In genomic region chr7:79407351-79407750, GRCh38 we compare ENCODE assay signal across 27 cellular contexts. TPM values are rescaled to one million over a fixed set of nuclear protein-coding genes. Genes with fewer than 3 reads are reported as not detected.
DNase-seq lines count a peak whose midpoint lies in the region; ATAC-seq and TF ChIP-seq lines count a peak whose summit lies in the region.
"Had no signal": no experiment of that assay in that cellular context is flagged by ENCODE, and none has a peak within 500 bp of the region (broad histone marks: within the 10 kb centered on the region; RNA-seq: fewer than 3 reads in every experiment).

No MANE protein-coding gene starts in this region.

- H3K4me3 ChIP-seq in cardiac muscle cell, result no peak overlapping the region
- H3K4me3 ChIP-seq in right cardiac atrium (ENCODE audit: low read length), result peak overlapping the region; percentile 25
- no peak overlapping the region for H3K4me3 ChIP-seq in tibial artery
- H3K4me3 ChIP-seq in CD4-positive, alpha-beta memory T cell (ENCODE audit: low read length in 2 of 2), result no peak overlapping the region
- H3K4me3 ChIP-seq: K562 had no signal

- H3K36me3 ChIP-seq in cardiac muscle cell (no peaks in the 10 kb centered on the region), tibial artery (no peaks in the 10 kb centered on the region)
- H3K36me3 ChIP-seq in CD4-positive, alpha-beta memory T cell (ENCODE audit: insufficient read depth, low read length), result no peaks in the 10 kb centered on the region
- H3K36me3 ChIP-seq: BE2C had no signal

- H3K36me3 Mint-ChIP-seq in natural killer cell, result no peaks in the 10 kb centered on the region
- H3K36me3 Mint-ChIP-seq in CD4-positive, alpha-beta memory T cell, result no peaks in the 10 kb centered on the region
- H3K36me3 Mint-ChIP-seq: CD14-positive monocyte had no signal

- H3K9me3 Mint-ChIP-seq in natural killer cell, result peaks cover 4 to 6% of the 10 kb centered on the region in 2 donors
- H3K9me3 Mint-ChIP-seq in CD4-positive, alpha-beta memory T cell, result peaks cover 0 to 5% (median 2%) of the 10 kb centered on the region in 8 donors

- no peaks in the 10 kb centered on the region for H3K4me1 Mint-ChIP-seq in natural killer cell
- H3K4me1 Mint-ChIP-seq in CD4-positive, alpha-beta memory T cell, result no peaks in the 10 kb centered on the region
- H3K4me1 Mint-ChIP-seq: CD14-positive monocyte had no signal

- POLR2A ChIA-PET in CD4-positive, alpha-beta memory T cell (lab: Charles Lee; ENCODE audit: partially characterized antibody), result no interaction called here

- CTCF ChIA-PET in CD4-positive, alpha-beta memory T cell (lab: Charles Lee; ENCODE audit: partially characterized antibody), result no interaction called here

- peak; percentile 4 to 26 for DNase-seq in cardiac muscle cell (ENCODE audit: low read depth in 1 of 2, low spot score in 1 of 2)
- DNase-seq in cardiac septum (ENCODE audit: low spot score), result no peak
- DNase-seq in amniotic epithelial cell (ENCODE audit: low read depth), result peak; percentile 55
- DNase-seq in right cardiac atrium, result no peak
- no peak for DNase-seq in tibial artery
- no peak for DNase-seq in natural killer cell
- DNase-seq in CD4-positive, alpha-beta memory T cell, result no peak
- DNase-seq: 8988T; ACHN; BE2C; Calu3; DMS153; DND-41; H7; MV-4-11; NCI-H1105; NCI-H1436 treated with DMSO at 0.1 percent for 48 hours; NCI-H187 treated with DMSO at 0.1 percent for 48 hours; NCI-H2107; NCI-H524; NCI-H82; NK-92 treated with Interleukin-12 subunit alpha and Interleukin-12 subunit beta, amount 100 ng/mL, for 24 hours; PC-3; SHP77 had no signal

- no peak overlapping the region for H3K4me3 Mint-ChIP-seq in natural killer cell
- no peak overlapping the region for H3K4me3 Mint-ChIP-seq in CD4-positive, alpha-beta memory T cell
- H3K4me3 Mint-ChIP-seq: CD14-positive monocyte had no signal

- intact Hi-C loops in cardiac septum (cut with DNase I), result loop anchor here (5.0 kb wide), 1 partner anchor 45 kb away; the partner anchor contains the start of gene MAGI2
- intact Hi-C loops in right cardiac atrium (cut with DNase I), result no loop called here
- intact Hi-C loops in tibial artery (cut with DNase I; ENCODE audit: low total_unique reads), result no loop called here
- intact Hi-C loops in natural killer cell (cut with micrococcal nuclease), result no loop called here
- intact Hi-C loops in CD4-positive, alpha-beta memory T cell (cut with micrococcal nuclease), result no loop called here

- no peak overlapping the region for H3K27ac Mint-ChIP-seq in natural killer cell
- no peak overlapping the region for H3K27ac Mint-ChIP-seq in CD4-positive, alpha-beta memory T cell
- H3K27ac Mint-ChIP-seq: CD14-positive monocyte had no signal

- TF ChIP-seq CTCF in cardiac muscle cell (IDR thresholded peaks at IDR 0.05; ENCODE audit: low read depth, low read length), result no peak
- TF ChIP-seq CTCF in tibial artery (IDR thresholded peaks at IDR 0.05), result no peak
- TF ChIP-seq CTCF in natural killer cell (IDR thresholded peaks at IDR 0.05), result no peak

- ATAC-seq in right cardiac atrium, result peak; percentile 31 to 48
- no peak for ATAC-seq in natural killer cell
- ATAC-seq in HG03342 (IDR thresholded peaks at IDR 0.05; ENCODE audit: unreplicated experiment), result no peak
- ATAC-seq: K562, PC-3 had no signal

- 55% methylated on average over 2 of the region's 2 CpGs for WGBS in right cardiac atrium

- no peaks in the 10 kb centered on the region for H3K9me3 ChIP-seq in cardiac muscle cell (ENCODE audit: low read depth)
- no peaks in the 10 kb centered on the region for H3K9me3 ChIP-seq in right cardiac atrium (ENCODE audit: control insufficient read depth, low read length)
- H3K9me3 ChIP-seq in tibial artery, result no peaks in the 10 kb centered on the region
- H3K9me3 ChIP-seq in CD4-positive, alpha-beta memory T cell (ENCODE audit: control insufficient read depth in 1 of 2, low read length in 2 of 2), result no peaks in the 10 kb centered on the region
- H3K9me3 ChIP-seq: BE2C had no signal

- peaks cover 28% of the 10 kb centered on the region for H3K4me1 ChIP-seq in cardiac muscle cell (ENCODE audit: low read depth)
- no peaks in the 10 kb centered on the region for H3K4me1 ChIP-seq in right cardiac atrium (ENCODE audit: control insufficient read depth, insufficient read depth, low read length)
- H3K4me1 ChIP-seq in tibial artery, result peaks cover 0 to 60% (median 16%) of the 10 kb centered on the region in 4 donors
- H3K4me1 ChIP-seq in CD4-positive, alpha-beta memory T cell (ENCODE audit: insufficient read depth, low read length), result no peaks in the 10 kb centered on the region
- H3K4me1 ChIP-seq: BE2C had no signal

- H3K27me3 ChIP-seq in cardiac muscle cell, result no peaks in the 10 kb centered on the region
- H3K27me3 ChIP-seq in right cardiac atrium (ENCODE audit: control insufficient read depth, insufficient read depth), result no peaks in the 10 kb centered on the region
- H3K27me3 ChIP-seq in tibial artery, result no peaks in the 10 kb centered on the region
- H3K27me3 ChIP-seq in CD4-positive, alpha-beta memory T cell (ENCODE audit: insufficient read depth, low read length), result no peaks in the 10 kb centered on the region
- H3K27me3 ChIP-seq: BE2C had no signal

- H3K27ac ChIP-seq in cardiac muscle cell (no peak overlapping the region), right cardiac atrium (ENCODE audit: low read length) (no peak overlapping the region), tibial artery (peak overlapping the region; percentile 28 to 45)
- H3K27ac ChIP-seq in CD4-positive, alpha-beta memory T cell (ENCODE audit: low read depth, low read length), result no peak overlapping the region

- no peaks in the 10 kb centered on the region for H3K27me3 Mint-ChIP-seq in natural killer cell (ENCODE audit: low read depth in 2 of 2)
- no peaks in the 10 kb centered on the region for H3K27me3 Mint-ChIP-seq in CD4-positive, alpha-beta memory T cell

RNA-seq across cellular contexts. Expression of gene MAGI2, which starts 46.1 kb away (rescaled TPM):
- 16.8 and 24.7 TPM in 2 replicates for total RNA-seq in cardiac muscle cell
- polyA plus RNA-seq in cardiac muscle cell, result 15.3 and 16.8 TPM in 2 replicates
- 6.3 TPM for total RNA-seq in cardiac septum
- 1 to 10 TPM; 7.4 to 9.9 (median 7.9) TPM for total RNA-seq in right cardiac atrium
- polyA plus RNA-seq in right cardiac atrium, result 3.2 TPM
- total RNA-seq in natural killer cell, result under 1 TPM; 0.09 to 0.48 (median 0.27) TPM
- total RNA-seq in CD4-positive, alpha-beta memory T cell, result under 1 TPM; 0.23 to 0.25 TPM
- not detected for polyA plus RNA-seq in CD4-positive, alpha-beta memory T cell
- total RNA-seq: PC-3 had no signal

Comparison
In these comparisons a context has a peak if more than half of its experiments do, and no peak if none do; other contexts are left out.
1. DNase-seq: peak in cardiac muscle cell (2 of 2) and amniotic epithelial cell (single experiment); none in cardiac septum (single experiment), right cardiac atrium (0 of 3), tibial artery (0 of 2), natural killer cell (single experiment) and CD4-positive, alpha-beta memory T cell (0 of 5).
2. H3K27ac ChIP-seq: peak in tibial artery (2 of 2); none in cardiac muscle cell (single experiment), right cardiac atrium (single experiment) and CD4-positive, alpha-beta memory T cell (single experiment).
3. ATAC-seq: peak in right cardiac atrium (2 of 2); none in natural killer cell (0 of 3) and HG03342 (single experiment).